In the genomic region with DNA sequence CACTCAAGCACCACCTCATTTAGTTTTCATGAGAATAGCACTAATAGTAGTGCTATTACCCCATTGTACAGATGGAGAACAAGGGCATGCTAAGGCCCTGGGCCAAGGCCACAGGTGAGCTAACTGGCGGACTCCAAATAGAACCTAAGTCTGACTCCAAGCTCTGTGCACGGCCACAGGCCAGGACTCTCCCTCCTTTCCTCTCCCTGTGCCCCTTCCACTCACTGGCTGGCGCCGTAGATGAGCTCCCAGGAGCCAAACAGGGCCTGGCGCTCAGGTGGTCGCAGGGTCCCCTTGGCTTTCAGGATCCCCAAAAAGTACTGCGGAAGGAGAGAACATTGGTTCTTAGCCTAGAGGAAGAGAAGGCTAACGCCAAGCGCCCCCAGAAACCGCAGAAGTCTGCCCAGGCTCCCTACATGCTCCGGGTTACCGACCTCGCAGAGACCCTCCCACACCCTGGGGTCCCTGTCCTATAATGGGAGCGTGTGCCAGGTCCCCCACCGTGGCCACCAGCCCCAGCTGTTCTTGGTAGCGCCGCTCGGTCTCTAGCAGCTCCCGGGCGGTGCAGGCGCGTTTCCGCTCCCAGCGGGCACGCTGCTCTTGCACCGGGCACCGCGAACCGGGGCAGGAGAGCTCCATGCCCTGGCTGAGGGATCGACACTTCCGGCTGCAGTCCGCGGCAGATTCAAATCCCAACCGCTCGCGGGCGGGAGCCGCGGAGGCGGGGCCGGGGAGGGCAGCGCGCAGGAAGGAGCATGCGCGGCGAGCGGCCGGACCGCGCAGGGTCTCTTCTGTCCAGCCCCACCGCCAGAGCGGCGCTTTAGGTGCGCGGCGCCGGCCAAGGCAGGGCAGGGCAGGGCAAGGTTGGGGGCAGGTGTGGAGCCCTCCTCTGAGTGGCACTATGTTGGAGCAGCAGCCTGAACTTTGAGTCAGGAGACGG, we compare ENCODE assay signal across 8 cellular contexts. TPM values are rescaled to one million over a fixed set of nuclear protein-coding genes. Genes with fewer than 3 reads are reported as not detected.
DNase-seq lines count a peak whose midpoint lies in the region; ATAC-seq and TF ChIP-seq lines count a peak whose summit lies in the region.

A gene with protein sequence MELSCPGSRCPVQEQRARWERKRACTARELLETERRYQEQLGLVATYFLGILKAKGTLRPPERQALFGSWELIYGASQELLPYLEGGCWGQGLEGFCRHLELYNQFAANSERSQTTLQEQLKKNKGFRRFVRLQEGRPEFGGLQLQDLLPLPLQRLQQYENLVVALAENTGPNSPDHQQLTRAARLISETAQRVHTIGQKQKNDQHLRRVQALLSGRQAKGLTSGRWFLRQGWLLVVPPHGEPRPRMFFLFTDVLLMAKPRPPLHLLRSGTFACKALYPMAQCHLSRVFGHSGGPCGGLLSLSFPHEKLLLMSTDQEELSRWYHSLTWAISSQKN (minus strand): TSS at position 665 of the 940 bp plus-strand sequence. CDS start 26 bp downstream, at position 639.

- H3K4me3 ChIP-seq in dorsolateral prefrontal cortex (peak within 1 kb of the TSS; percentile 48 to 87 (median 67)), lower leg skin (ENCODE audit: low read depth, poor library complexity, severe bottlenecking) (peak within 1 kb of the TSS; percentile 11)

- ATAC-seq in HG03378 (IDR thresholded peaks at IDR 0.05; ENCODE audit: unreplicated experiment) = peak; percentile 39

- TF ChIP-seq POLR2A in GM19193 (IDR thresholded peaks at IDR 0.05; ENCODE audit: extremely low read depth, insufficient read depth, insufficient read length) (peak; percentile 72), lower leg skin (IDR thresholded peaks at IDR 0.05) (no peak)

- WGBS in lower leg skin, 2 donors = 12 to 14% methylated on average over 29 to 36 of the region's 58 CpGs

- intact Hi-C loops in dorsolateral prefrontal cortex (cut with DNase I) (no loop called here), lower leg skin (cut with DNase I; ENCODE audit: low total_unique reads) (no loop called here)

- peak in 11 of 14 donors; percentile 23 to 80 (median 56) for DNase-seq in C1 segment of cervical spinal cord (lab: John Stamatoyannopoulos, UW)
- peak; percentile 5 for DNase-seq in NCI-H524 treated with DMSO at 0.1 percent for 48 hours (lab: John Stamatoyannopoulos, UW)
- DNase-seq in activated CD4-positive, alpha-beta T cell treated with anti-CD3 and anti-CD28 coated beads for 48 hours = peak; percentile 83
- DNase-seq in dorsolateral prefrontal cortex = peak; percentile 43 to 85 (median 69)
- peak in 1 of 2 donors; percentile 93 for DNase-seq in lower leg skin (ENCODE audit: low spot score in 2 of 2)
- peak; percentile 54 to 61 for DNase-seq in stimulated activated CD4-positive, alpha-beta T cell treated with anti-CD3 and anti-CD28 coated beads, Interleukin-4, amount 100 ng/mL, for 4 hours

- TF ChIP-seq CTCF in dorsolateral prefrontal cortex (IDR thresholded peaks at IDR 0.05 in 54 of 56, conservative IDR thresholded peaks at IDR 0.05 in 2 of 56; ENCODE audit: low read depth in 1 of 56, partially characterized antibody in 56 of 56) = peak in 45 of 56 donors; percentile 4 to 62 (median 32)
- TF ChIP-seq CTCF in lower leg skin (IDR thresholded peaks at IDR 0.05) = no peak

- peak within 1 kb of the TSS in 54 of 59 donors; percentile 7 to 85 (median 64) for H3K27ac ChIP-seq in dorsolateral prefrontal cortex

- no peaks in the 10 kb centered on the region for H3K27me3 ChIP-seq in dorsolateral prefrontal cortex

RNA-seq across cellular contexts. Expression of the gene that starts here (rescaled TPM):
- total RNA-seq in dorsolateral prefrontal cortex = 1 to 10 TPM in 16 of 120 experiments, under 1 TPM in 69, not detected in 35; 0.11 to 2.3 (median 0.57) TPM
- 1 to 10 TPM in 2 of 4 donors, under 1 TPM in 2; 0.32 to 7.6 (median 0.86) TPM for total RNA-seq in lower leg skin

Comparison
In these comparisons a context has a peak if more than half of its experiments do, and no peak if none do; other contexts are left out.
1. CTCF ChIP-seq: peak in dorsolateral prefrontal cortex (45 of 56); none in lower leg skin (0 of 3).